11 cellular contexts compared by ENCODE assay signal in genomic region chr17:78355045-78355641, GRCh38. TPM values are rescaled to one million over a fixed set of nuclear protein-coding genes. Genes with fewer than 3 reads are reported as not detected.
DNase-seq lines count a peak whose midpoint lies in the region; ATAC-seq and TF ChIP-seq lines count a peak whose summit lies in the region.
"Had no signal": no experiment of that assay in that cellular context is flagged by ENCODE, and none has a peak within 500 bp of the region (broad histone marks: within the 10 kb centered on the region; RNA-seq: fewer than 3 reads in every experiment).

No MANE protein-coding gene starts in this region.

- POLR2A ChIA-PET in activated CD4-positive, alpha-beta memory T cell treated with anti-CD3 and anti-CD28 coated beads for 36 hours (lab: Charles Lee): interaction anchor here (1.1 to 1.5 kb wide), 2 partner anchors 20 to 41 kb away, joined by 4 to 12 read pairs; no protein-coding TSS in a partner anchor

- DNase-seq in GM20000 (ENCODE audit: low spot score) (peak; percentile 68), fibroblast of villous mesenchyme (ENCODE audit: low read depth) (no peak), RPMI8226 (no peak), cortex of kidney (lab: John Stamatoyannopoulos, UW) (no peak)
- DNase-seq in activated CD4-positive, alpha-beta memory T cell treated with anti-CD3 and anti-CD28 coated beads for 36 hours: peak; percentile 71
- DNase-seq in stimulated activated effector memory CD8-positive, alpha-beta T cell treated with anti-CD3 and anti-CD28 coated beads, Interleukin-12 subunit alpha, Interleukin-12 subunit beta, amount 100 ng/mL, for 72 hours (ENCODE audit: low spot score in 2 of 2): no peak
- DNase-seq: foreskin keratinocyte, NCI-H2029 had no signal

- peak overlapping the region; percentile 93 for H3K4me3 Mint-ChIP-seq in activated CD4-positive, alpha-beta memory T cell treated with anti-CD3 and anti-CD28 coated beads for 36 hours
- peak overlapping the region; percentile 79 for H3K4me3 Mint-ChIP-seq in stimulated activated effector memory CD8-positive, alpha-beta T cell treated with anti-CD3 and anti-CD28 coated beads, Interleukin-12 subunit alpha, Interleukin-12 subunit beta, amount 100 ng/mL, for 72 hours

- CTCF ChIA-PET in activated CD4-positive, alpha-beta memory T cell treated with anti-CD3 and anti-CD28 coated beads for 36 hours (lab: Charles Lee): interaction anchor here (0.7 to 1.5 kb wide), 5 partner anchors 9 to 67 kb away, joined by 3 to 7 read pairs (median 4); no protein-coding TSS in a partner anchor

- H3K4me1 Mint-ChIP-seq in activated CD4-positive, alpha-beta memory T cell treated with anti-CD3 and anti-CD28 coated beads for 36 hours (ENCODE audit: low read depth): peaks cover 47% of the 10 kb centered on the region
- H3K4me1 Mint-ChIP-seq in stimulated activated effector memory CD8-positive, alpha-beta T cell treated with anti-CD3 and anti-CD28 coated beads, Interleukin-12 subunit alpha, Interleukin-12 subunit beta, amount 100 ng/mL, for 72 hours: peaks cover 62% of the 10 kb centered on the region

- TF ChIP-seq CTCF in GM20000 (IDR thresholded peaks at IDR 0.05; ENCODE audit: extremely low read depth, missing control alignments): no peak
- TF ChIP-seq CTCF in fibroblast of villous mesenchyme (IDR thresholded peaks at IDR 0.05; ENCODE audit: insufficient read depth, low read depth, low read length): no peak

- H3K27me3 Mint-ChIP-seq in activated CD4-positive, alpha-beta memory T cell treated with anti-CD3 and anti-CD28 coated beads for 36 hours: no peaks in the 10 kb centered on the region

- H3K9me3 Mint-ChIP-seq in activated CD4-positive, alpha-beta memory T cell treated with anti-CD3 and anti-CD28 coated beads for 36 hours: no peaks in the 10 kb centered on the region
- no peaks in the 10 kb centered on the region for H3K9me3 Mint-ChIP-seq in stimulated activated effector memory CD8-positive, alpha-beta T cell treated with anti-CD3 and anti-CD28 coated beads, Interleukin-12 subunit alpha, Interleukin-12 subunit beta, amount 100 ng/mL, for 72 hours

- ATAC-seq in stimulated activated effector memory CD8-positive, alpha-beta T cell treated with anti-CD3 and anti-CD28 coated beads, Interleukin-12 subunit alpha, Interleukin-12 subunit beta, amount 100 ng/mL, for 72 hours: no peak
- ATAC-seq in HG03432 (IDR thresholded peaks at IDR 0.05; ENCODE audit: unreplicated experiment) (no peak), GM21447 (IDR thresholded peaks at IDR 0.05; ENCODE audit: unreplicated experiment) (no peak)
- ATAC-seq: foreskin keratinocyte had no signal

- H3K36me3 Mint-ChIP-seq in activated CD4-positive, alpha-beta memory T cell treated with anti-CD3 and anti-CD28 coated beads for 36 hours: peaks cover 44% of the 10 kb centered on the region
- H3K36me3 Mint-ChIP-seq in stimulated activated effector memory CD8-positive, alpha-beta T cell treated with anti-CD3 and anti-CD28 coated beads, Interleukin-12 subunit alpha, Interleukin-12 subunit beta, amount 100 ng/mL, for 72 hours: peaks cover 63% of the 10 kb centered on the region

- H3K27ac Mint-ChIP-seq in activated CD4-positive, alpha-beta memory T cell treated with anti-CD3 and anti-CD28 coated beads for 36 hours: peak overlapping the region; percentile 97
- H3K27ac Mint-ChIP-seq in stimulated activated effector memory CD8-positive, alpha-beta T cell treated with anti-CD3 and anti-CD28 coated beads, Interleukin-12 subunit alpha, Interleukin-12 subunit beta, amount 100 ng/mL, for 72 hours: peak overlapping the region; percentile 93

- intact Hi-C loops in activated CD4-positive, alpha-beta memory T cell treated with anti-CD3 and anti-CD28 coated beads for 36 hours (cut with micrococcal nuclease): no loop called here

- H3K4me3 ChIP-seq in fibroblast of villous mesenchyme (ENCODE audit: low read depth, low read length): peak overlapping the region; percentile 4
- H3K4me3 ChIP-seq: SJSA1 had no signal

RNA-seq across cellular contexts. Expression of gene SOCS3, which starts 4.7 kb away (rescaled TPM):
- 100 to 1,000 TPM; 162 to 167 TPM for total RNA-seq in activated CD4-positive, alpha-beta memory T cell treated with anti-CD3 and anti-CD28 coated beads for 36 hours
- total RNA-seq in fibroblast of villous mesenchyme: 59.6 and 70.0 TPM in 2 replicates

RNA-seq across cellular contexts. Expression of gene PGS1, which starts 23.3 kb away (rescaled TPM):
- 10 to 100 TPM; 75.8 to 78.1 TPM for total RNA-seq in activated CD4-positive, alpha-beta memory T cell treated with anti-CD3 and anti-CD28 coated beads for 36 hours
- 30.9 and 35.4 TPM in 2 replicates for total RNA-seq in fibroblast of villous mesenchyme

Comparison
In these comparisons a context has a peak if more than half of its experiments do, and no peak if none do; other contexts are left out.
1. DNase-seq: peak in GM20000 (single experiment) and activated CD4-positive, alpha-beta memory T cell treated with anti-CD3 and anti-CD28 coated beads for 36 hours (single experiment); none in fibroblast of villous mesenchyme (single experiment), stimulated activated effector memory CD8-positive, alpha-beta T cell treated with anti-CD3 and anti-CD28 coated beads, Interleukin-12 subunit alpha, Interleukin-12 subunit beta, amount 100 ng/mL, for 72 hours (0 of 2), RPMI8226 (single experiment) and cortex of kidney (single experiment).